2 cellular contexts compared by ENCODE assay signal in the genomic region with DNA sequence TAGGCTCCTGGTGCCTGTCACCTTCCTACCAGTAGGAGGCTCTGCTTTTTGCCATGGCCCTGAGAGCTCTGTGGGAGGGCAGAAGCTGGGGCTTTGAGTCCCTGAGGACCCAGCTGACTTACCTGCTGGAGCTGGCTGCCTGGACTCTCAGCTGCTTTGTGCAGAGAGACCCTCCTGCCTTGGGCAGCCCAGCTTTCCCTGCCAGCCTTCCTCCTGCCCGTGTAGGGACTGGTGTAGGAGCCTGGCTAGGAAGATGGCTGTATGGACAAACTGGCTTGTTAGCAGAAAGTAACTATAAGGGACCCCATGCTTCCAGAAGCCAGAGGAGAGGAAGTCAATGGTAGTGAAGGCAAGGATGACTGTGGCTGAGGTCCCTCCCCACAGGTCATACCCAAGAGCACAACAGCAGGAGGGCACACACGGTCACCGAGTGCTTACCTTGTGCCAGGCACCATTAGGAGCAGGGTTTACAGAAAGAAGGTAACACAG.
TF ChIP-seq lines count a peak whose summit lies in the region.

No MANE protein-coding gene starts in this region.

TF ChIP-seq in endothelial cell of umbilical vein, 7 proteins besides CTCF, POLR2A, EP300 and RAD21:
- TF ChIP-seq JUN (IDR thresholded peaks at IDR 0.05; ENCODE audit: borderline replicate concordance, insufficient read depth, insufficient read length, low read depth) = no peak
- no peak for TF ChIP-seq POLR2AphosphoS5 (IDR thresholded peaks at IDR 0.05; ENCODE audit: insufficient read depth, low read depth, low read length)
- no peak for TF ChIP-seq GATA2 (IDR thresholded peaks at IDR 0.05; ENCODE audit: insufficient read depth, insufficient read length, low read depth, low read length)
- no peak for TF ChIP-seq MYC (IDR thresholded peaks at IDR 0.05; ENCODE audit: low read depth, low read length)
- no peak for TF ChIP-seq FOS (IDR thresholded peaks at IDR 0.05; ENCODE audit: borderline replicate concordance, insufficient read depth, low read length)
- TF ChIP-seq, protein P1, sequence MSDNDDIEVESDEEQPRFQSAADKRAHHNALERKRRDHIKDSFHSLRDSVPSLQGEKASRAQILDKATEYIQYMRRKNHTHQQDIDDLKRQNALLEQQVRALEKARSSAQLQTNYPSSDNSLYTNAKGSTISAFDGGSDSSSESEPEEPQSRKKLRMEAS (IDR thresholded peaks at IDR 0.05; ENCODE audit: insufficient read depth, insufficient read length) = no peak
- no peak for TF ChIP-seq EZH2 (IDR thresholded peaks at IDR 0.05; ENCODE audit: borderline replicate concordance, low read depth, low read length, severe bottlenecking)
TF ChIP-seq in endothelial cell of umbilical vein: peak in this region for 0.

TF ChIP-seq in neural cell, 6 proteins besides CTCF, POLR2A, EP300 and RAD21:
- no peak for TF ChIP-seq SMC3 (conservative IDR thresholded peaks at IDR 0.05; ENCODE audit: poor library complexity)
- no peak for TF ChIP-seq REST (IDR thresholded peaks at IDR 0.05; ENCODE audit: borderline replicate concordance)
- TF ChIP-seq TAF1 (IDR thresholded peaks at IDR 0.05; ENCODE audit: low read depth) = no peak
- peak; percentile 8 for TF ChIP-seq POLR2AphosphoS5 (IDR thresholded peaks at IDR 0.05)
- no peak for TF ChIP-seq MXI1 (conservative IDR thresholded peaks at IDR 0.05; ENCODE audit: poor library complexity, severe bottlenecking)
